Comparison of ENCODE assay signal across 2 cellular contexts in the genomic region with DNA sequence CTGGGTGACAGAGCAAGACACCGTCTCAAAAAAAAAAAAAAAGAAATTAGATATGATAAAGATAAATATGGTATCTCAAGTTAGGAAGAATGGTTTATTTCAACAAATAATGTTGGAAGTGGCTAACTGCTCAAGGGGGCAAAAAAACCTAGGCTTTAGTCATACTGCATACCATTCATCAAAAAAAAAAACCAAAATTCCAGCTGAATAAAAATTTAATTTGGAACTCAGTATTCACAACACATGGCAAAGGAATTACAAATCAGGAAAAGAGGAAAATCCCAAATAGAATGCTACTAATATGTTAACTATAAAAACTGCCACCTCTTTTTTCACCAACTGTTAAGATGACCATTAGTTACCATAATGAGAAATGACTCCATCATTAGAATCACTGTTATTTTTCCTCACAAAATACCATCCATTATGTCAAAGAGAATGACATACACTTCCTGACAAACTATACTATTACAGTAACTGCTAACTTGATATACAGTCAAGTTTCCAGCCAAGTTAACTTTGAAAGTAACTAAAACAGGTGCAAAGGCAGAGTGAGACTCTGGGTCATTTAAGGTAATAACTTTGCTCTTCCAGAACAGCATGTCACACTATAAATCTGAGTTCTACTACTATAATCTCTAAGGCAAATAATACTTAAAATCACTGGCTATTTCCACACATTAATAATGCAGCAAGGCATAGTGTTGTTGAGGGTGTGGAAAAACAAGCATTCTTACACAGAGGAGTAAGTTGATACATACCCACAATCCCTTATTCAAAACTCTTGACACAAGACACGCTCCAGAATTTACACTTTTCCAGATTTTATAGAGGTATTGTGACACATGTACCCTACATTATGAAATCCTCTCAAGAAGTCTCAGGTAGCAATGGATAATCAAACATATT.
TF ChIP-seq lines count a peak whose summit lies in the region.

No MANE protein-coding gene starts in this region.

TF ChIP-seq in HEK293, 187 proteins besides CTCF, POLR2A, EP300 and RAD21 (continued from another document):
- TF ChIP-seq, protein P1, sequence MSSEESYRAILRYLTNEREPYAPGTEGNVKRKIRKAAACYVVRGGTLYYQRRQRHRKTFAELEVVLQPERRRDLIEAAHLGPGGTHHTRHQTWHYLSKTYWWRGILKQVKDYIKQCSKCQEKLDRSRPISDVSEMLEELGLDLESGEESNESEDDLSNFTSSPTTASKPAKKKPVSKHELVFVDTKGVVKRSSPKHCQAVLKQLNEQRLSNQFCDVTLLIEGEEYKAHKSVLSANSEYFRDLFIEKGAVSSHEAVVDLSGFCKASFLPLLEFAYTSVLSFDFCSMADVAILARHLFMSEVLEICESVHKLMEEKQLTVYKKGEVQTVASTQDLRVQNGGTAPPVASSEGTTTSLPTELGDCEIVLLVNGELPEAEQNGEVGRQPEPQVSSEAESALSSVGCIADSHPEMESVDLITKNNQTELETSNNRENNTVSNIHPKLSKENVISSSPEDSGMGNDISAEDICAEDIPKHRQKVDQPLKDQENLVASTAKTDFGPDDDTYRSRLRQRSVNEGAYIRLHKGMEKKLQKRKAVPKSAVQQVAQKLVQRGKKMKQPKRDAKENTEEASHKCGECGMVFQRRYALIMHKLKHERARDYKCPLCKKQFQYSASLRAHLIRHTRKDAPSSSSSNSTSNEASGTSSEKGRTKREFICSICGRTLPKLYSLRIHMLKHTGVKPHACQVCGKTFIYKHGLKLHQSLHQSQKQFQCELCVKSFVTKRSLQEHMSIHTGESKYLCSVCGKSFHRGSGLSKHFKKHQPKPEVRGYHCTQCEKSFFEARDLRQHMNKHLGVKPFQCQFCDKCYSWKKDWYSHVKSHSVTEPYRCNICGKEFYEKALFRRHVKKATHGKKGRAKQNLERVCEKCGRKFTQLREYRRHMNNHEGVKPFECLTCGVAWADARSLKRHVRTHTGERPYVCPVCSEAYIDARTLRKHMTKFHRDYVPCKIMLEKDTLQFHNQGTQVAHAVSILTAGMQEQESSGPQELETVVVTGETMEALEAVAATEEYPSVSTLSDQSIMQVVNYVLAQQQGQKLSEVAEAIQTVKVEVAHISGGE (tag by site-specific recombination; conservative IDR thresholded peaks at IDR 0.05; ENCODE audit: low read depth), result no peak
- TF ChIP-seq, protein P2, sequence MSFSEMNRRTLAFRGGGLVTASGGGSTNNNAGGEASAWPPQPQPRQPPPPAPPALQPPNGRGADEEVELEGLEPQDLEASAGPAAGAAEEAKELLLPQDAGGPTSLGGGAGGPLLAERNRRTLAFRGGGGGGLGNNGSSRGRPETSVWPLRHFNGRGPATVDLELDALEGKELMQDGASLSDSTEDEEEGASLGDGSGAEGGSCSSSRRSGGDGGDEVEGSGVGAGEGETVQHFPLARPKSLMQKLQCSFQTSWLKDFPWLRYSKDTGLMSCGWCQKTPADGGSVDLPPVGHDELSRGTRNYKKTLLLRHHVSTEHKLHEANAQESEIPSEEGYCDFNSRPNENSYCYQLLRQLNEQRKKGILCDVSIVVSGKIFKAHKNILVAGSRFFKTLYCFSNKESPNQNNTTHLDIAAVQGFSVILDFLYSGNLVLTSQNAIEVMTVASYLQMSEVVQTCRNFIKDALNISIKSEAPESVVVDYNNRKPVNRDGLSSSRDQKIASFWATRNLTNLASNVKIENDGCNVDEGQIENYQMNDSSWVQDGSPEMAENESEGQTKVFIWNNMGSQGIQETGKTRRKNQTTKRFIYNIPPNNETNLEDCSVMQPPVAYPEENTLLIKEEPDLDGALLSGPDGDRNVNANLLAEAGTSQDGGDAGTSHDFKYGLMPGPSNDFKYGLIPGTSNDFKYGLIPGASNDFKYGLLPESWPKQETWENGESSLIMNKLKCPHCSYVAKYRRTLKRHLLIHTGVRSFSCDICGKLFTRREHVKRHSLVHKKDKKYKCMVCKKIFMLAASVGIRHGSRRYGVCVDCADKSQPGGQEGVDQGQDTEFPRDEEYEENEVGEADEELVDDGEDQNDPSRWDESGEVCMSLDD (tag by site-specific recombination; IDR thresholded peaks at IDR 0.05), result no peak
- TF ChIP-seq ZNF843 (tag by site-specific recombination; IDR thresholded peaks at IDR 0.05), result peak; percentile 40; the same call in 1 of the 2 replicates
- TF ChIP-seq, protein P3, sequence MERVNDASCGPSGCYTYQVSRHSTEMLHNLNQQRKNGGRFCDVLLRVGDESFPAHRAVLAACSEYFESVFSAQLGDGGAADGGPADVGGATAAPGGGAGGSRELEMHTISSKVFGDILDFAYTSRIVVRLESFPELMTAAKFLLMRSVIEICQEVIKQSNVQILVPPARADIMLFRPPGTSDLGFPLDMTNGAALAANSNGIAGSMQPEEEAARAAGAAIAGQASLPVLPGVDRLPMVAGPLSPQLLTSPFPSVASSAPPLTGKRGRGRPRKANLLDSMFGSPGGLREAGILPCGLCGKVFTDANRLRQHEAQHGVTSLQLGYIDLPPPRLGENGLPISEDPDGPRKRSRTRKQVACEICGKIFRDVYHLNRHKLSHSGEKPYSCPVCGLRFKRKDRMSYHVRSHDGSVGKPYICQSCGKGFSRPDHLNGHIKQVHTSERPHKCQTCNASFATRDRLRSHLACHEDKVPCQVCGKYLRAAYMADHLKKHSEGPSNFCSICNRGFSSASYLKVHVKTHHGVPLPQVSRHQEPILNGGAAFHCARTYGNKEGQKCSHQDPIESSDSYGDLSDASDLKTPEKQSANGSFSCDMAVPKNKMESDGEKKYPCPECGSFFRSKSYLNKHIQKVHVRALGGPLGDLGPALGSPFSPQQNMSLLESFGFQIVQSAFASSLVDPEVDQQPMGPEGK (tag by site-specific recombination; IDR thresholded peaks at IDR 0.05), result no peak
- TF ChIP-seq, protein P4, sequence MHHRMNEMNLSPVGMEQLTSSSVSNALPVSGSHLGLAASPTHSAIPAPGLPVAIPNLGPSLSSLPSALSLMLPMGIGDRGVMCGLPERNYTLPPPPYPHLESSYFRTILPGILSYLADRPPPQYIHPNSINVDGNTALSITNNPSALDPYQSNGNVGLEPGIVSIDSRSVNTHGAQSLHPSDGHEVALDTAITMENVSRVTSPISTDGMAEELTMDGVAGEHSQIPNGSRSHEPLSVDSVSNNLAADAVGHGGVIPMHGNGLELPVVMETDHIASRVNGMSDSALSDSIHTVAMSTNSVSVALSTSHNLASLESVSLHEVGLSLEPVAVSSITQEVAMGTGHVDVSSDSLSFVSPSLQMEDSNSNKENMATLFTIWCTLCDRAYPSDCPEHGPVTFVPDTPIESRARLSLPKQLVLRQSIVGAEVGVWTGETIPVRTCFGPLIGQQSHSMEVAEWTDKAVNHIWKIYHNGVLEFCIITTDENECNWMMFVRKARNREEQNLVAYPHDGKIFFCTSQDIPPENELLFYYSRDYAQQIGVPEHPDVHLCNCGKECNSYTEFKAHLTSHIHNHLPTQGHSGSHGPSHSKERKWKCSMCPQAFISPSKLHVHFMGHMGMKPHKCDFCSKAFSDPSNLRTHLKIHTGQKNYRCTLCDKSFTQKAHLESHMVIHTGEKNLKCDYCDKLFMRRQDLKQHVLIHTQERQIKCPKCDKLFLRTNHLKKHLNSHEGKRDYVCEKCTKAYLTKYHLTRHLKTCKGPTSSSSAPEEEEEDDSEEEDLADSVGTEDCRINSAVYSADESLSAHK (tag by site-specific recombination; IDR thresholded peaks at IDR 0.05), result 0 out of 2 replicates have a peak, but pooled peaks have one; percentile 30
- peak; percentile 75 for TF ChIP-seq ZNF600 (tag by site-specific recombination; IDR thresholded peaks at IDR 0.05)

TF ChIP-seq in K562, 482 proteins besides CTCF, POLR2A, EP300 and RAD21 (continued from another document):
- TF ChIP-seq, protein P5, sequence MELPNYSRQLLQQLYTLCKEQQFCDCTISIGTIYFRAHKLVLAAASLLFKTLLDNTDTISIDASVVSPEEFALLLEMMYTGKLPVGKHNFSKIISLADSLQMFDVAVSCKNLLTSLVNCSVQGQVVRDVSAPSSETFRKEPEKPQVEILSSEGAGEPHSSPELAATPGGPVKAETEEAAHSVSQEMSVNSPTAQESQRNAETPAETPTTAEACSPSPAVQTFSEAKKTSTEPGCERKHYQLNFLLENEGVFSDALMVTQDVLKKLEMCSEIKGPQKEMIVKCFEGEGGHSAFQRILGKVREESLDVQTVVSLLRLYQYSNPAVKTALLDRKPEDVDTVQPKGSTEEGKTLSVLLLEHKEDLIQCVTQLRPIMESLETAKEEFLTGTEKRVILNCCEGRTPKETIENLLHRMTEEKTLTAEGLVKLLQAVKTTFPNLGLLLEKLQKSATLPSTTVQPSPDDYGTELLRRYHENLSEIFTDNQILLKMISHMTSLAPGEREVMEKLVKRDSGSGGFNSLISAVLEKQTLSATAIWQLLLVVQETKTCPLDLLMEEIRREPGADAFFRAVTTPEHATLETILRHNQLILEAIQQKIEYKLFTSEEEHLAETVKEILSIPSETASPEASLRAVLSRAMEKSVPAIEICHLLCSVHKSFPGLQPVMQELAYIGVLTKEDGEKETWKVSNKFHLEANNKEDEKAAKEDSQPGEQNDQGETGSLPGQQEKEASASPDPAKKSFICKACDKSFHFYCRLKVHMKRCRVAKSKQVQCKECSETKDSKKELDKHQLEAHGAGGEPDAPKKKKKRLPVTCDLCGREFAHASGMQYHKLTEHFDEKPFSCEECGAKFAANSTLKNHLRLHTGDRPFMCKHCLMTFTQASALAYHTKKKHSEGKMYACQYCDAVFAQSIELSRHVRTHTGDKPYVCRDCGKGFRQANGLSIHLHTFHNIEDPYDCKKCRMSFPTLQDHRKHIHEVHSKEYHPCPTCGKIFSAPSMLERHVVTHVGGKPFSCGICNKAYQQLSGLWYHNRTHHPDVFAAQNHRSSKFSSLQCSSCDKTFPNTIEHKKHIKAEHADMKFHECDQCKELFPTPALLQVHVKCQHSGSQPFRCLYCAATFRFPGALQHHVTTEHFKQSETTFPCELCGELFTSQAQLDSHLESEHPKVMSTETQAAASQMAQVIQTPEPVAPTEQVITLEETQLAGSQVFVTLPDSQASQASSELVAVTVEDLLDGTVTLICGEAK (IDR thresholded peaks at IDR 0.05), result no peak
- TF ChIP-seq, protein P5 (CRISPR knock-in tag; IDR thresholded peaks at IDR 0.05), result no peak
- TF ChIP-seq BCOR (IDR thresholded peaks at IDR 0.05) (no peak), NR3C1 (CRISPR knock-in tag; IDR thresholded peaks at IDR 0.05) (no peak), CEBPG (CRISPR knock-in tag; IDR thresholded peaks at IDR 0.05) (no peak), CEBPG (tag; conservative IDR thresholded peaks at IDR 0.05 in 1 of 2, IDR thresholded peaks at IDR 0.05 in 1 of 2) (peak in 1 of 2 experiments; percentile 66; a peak in 2 of 4 replicates), ZNF197 (CRISPR knock-in tag; IDR thresholded peaks at IDR 0.05; ENCODE audit: low read depth) (no peak), ZNF644 (tag; IDR thresholded peaks at IDR 0.05; ENCODE audit: low read depth) (no peak), NUFIP1 (IDR thresholded peaks at IDR 0.05; ENCODE audit: partially characterized antibody) (no peak), HNRNPUL1 (IDR thresholded peaks at IDR 0.05; ENCODE audit: low read length) (no peak), ZNF764 (CRISPR knock-in tag; IDR thresholded peaks at IDR 0.05; ENCODE audit: low read depth) (no peak), CEBPB (tag; IDR thresholded peaks at IDR 0.05) (peak; percentile 83), ZNF830 (CRISPR knock-in tag; IDR thresholded peaks at IDR 0.05) (no peak), PTBP1 (IDR thresholded peaks at IDR 0.05; ENCODE audit: low read depth, low read length) (no peak), ZNF124 (CRISPR knock-in tag; IDR thresholded peaks at IDR 0.05) (no peak), MECOM (CRISPR knock-in tag; IDR thresholded peaks at IDR 0.05) (no peak), PCBP1 (IDR thresholded peaks at IDR 0.05; ENCODE audit: low read depth, low read length, poor library complexity, severe bottlenecking) (no peak), MEIS2 (IDR thresholded peaks at IDR 0.05; ENCODE audit: partially characterized antibody) (peak; percentile 66), ZNF165 (CRISPR knock-in tag; IDR thresholded peaks at IDR 0.05; ENCODE audit: borderline replicate concordance) (no peak), NFIX (CRISPR knock-in tag; IDR thresholded peaks at IDR 0.05; ENCODE audit: low read depth) (no peak)
- TF ChIP-seq, protein P6, sequence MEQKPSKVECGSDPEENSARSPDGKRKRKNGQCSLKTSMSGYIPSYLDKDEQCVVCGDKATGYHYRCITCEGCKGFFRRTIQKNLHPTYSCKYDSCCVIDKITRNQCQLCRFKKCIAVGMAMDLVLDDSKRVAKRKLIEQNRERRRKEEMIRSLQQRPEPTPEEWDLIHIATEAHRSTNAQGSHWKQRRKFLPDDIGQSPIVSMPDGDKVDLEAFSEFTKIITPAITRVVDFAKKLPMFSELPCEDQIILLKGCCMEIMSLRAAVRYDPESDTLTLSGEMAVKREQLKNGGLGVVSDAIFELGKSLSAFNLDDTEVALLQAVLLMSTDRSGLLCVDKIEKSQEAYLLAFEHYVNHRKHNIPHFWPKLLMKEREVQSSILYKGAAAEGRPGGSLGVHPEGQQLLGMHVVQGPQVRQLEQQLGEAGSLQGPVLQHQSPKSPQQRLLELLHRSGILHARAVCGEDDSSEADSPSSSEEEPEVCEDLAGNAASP (IDR thresholded peaks at IDR 0.05), result no peak
- TF ChIP-seq, protein P7, sequence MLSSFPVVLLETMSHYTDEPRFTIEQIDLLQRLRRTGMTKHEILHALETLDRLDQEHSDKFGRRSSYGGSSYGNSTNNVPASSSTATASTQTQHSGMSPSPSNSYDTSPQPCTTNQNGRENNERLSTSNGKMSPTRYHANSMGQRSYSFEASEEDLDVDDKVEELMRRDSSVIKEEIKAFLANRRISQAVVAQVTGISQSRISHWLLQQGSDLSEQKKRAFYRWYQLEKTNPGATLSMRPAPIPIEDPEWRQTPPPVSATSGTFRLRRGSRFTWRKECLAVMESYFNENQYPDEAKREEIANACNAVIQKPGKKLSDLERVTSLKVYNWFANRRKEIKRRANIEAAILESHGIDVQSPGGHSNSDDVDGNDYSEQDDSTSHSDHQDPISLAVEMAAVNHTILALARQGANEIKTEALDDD (IDR thresholded peaks at IDR 0.05), result peak; percentile 87
